In the genomic region with DNA sequence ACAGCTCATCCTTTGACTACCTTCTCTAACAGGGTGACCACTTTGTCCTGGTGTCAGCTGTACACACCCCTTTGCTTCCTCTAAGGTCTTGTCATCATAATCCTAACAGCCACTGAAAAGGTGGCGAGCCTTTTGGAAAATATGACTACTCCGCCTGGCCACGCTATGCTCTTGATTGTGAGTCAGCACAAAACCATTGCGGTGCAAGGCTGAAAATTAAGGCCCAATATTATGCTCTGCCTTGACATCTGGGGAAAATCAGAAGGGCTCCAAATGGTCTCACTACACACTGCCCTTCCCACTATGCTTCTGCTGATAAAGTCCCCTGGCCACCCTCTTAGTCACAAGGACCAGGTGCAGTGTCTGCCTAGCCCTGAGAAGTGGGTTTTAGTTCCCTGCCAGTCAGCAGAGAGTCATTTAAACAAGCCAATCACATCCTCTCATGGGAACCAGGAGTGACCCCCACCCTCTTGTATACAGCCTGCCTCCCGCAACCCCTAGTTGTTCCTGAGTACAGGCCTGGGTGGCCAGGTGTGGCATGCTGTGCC, we compare ENCODE assay signal across 11 cellular contexts. TPM values are rescaled to one million over a fixed set of nuclear protein-coding genes. Genes with fewer than 3 reads are reported as not detected.
DNase-seq lines count a peak whose midpoint lies in the region; ATAC-seq and TF ChIP-seq lines count a peak whose summit lies in the region.
"Had no signal": no experiment of that assay in that cellular context is flagged by ENCODE, and none has a peak within 500 bp of the region (broad histone marks: within the 10 kb centered on the region; RNA-seq: fewer than 3 reads in every experiment).

No MANE protein-coding gene starts in this region.

- no peak overlapping the region for H3K4me3 Mint-ChIP-seq in endodermal cell
- H3K4me3 Mint-ChIP-seq in stimulated activated naive B cell treated with anti-CD40 and anti-IgM and Interleukin-4, amounts not matched to agents 10 μg/mL and 1 μg/mL and 100 μg/mL, for 72 hours = no peak overlapping the region
- H3K4me3 Mint-ChIP-seq: mesothelial cell of epicardium, T-cell had no signal

- WGBS in endodermal cell (ENCODE audit: insufficient coverage in 1 of 2, insufficient read length in 1 of 2), 2 experiments = 77 to 90% methylated on average over 3 to 5 of the region's 5 CpGs

- peaks cover 63% of the 10 kb centered on the region for H3K36me3 Mint-ChIP-seq in endodermal cell (ENCODE audit: low read depth)
- H3K36me3 Mint-ChIP-seq in stimulated activated naive B cell treated with anti-CD40 and anti-IgM and Interleukin-4, amounts not matched to agents 10 μg/mL and 1 μg/mL and 100 μg/mL, for 72 hours = no peaks in the 10 kb centered on the region
- H3K36me3 Mint-ChIP-seq: T-cell had no signal

- intact Hi-C loops in cardiac septum (cut with DNase I) = no loop called here

- no peak for TF ChIP-seq CTCF in cardiac muscle cell (IDR thresholded peaks at IDR 0.05; ENCODE audit: low read depth, low read length)
- no peak for TF ChIP-seq CTCF in endodermal cell (conservative IDR thresholded peaks at IDR 0.05)

- H3K27ac ChIP-seq in cardiac muscle cell (peak overlapping the region; percentile 50), endodermal cell (ENCODE audit: low read depth, low read length) (no peak overlapping the region)

- no peaks in the 10 kb centered on the region for H3K27me3 Mint-ChIP-seq in endodermal cell (ENCODE audit: insufficient read depth)
- H3K27me3 Mint-ChIP-seq in stimulated activated naive B cell treated with anti-CD40 and anti-IgM and Interleukin-4, amounts not matched to agents 10 μg/mL and 1 μg/mL and 100 μg/mL, for 72 hours = no peaks in the 10 kb centered on the region

- H3K4me3 ChIP-seq in cardiac muscle cell = no peak overlapping the region
- no peak overlapping the region for H3K4me3 ChIP-seq in endodermal cell (ENCODE audit: low read length)

- H3K27me3 ChIP-seq in cardiac muscle cell (no peaks in the 10 kb centered on the region), endodermal cell (ENCODE audit: control insufficient read depth, insufficient read depth, low read length, poor library complexity, severe bottlenecking) (no peaks in the 10 kb centered on the region)

- H3K27ac Mint-ChIP-seq in endodermal cell = peak overlapping the region; percentile 56
- no peak overlapping the region for H3K27ac Mint-ChIP-seq in stimulated activated naive B cell treated with anti-CD40 and anti-IgM and Interleukin-4, amounts not matched to agents 10 μg/mL and 1 μg/mL and 100 μg/mL, for 72 hours
- H3K27ac Mint-ChIP-seq: mesothelial cell of epicardium, T-cell had no signal

- no peaks in the 10 kb centered on the region for H3K4me1 ChIP-seq in cardiac muscle cell (ENCODE audit: low read depth)
- peaks cover 3% of the 10 kb centered on the region for H3K4me1 ChIP-seq in endodermal cell (ENCODE audit: control insufficient read depth, insufficient read depth, low read length)

- no peaks in the 10 kb centered on the region for H3K36me3 ChIP-seq in cardiac muscle cell
- peaks cover 50% of the 10 kb centered on the region for H3K36me3 ChIP-seq in endodermal cell (ENCODE audit: control insufficient read depth, insufficient read depth, low read length)

- DNase-seq in cardiac muscle cell (ENCODE audit: low read depth in 1 of 2, low spot score in 1 of 2) (peak in 1 of 2 donors; percentile 76), cardiac septum (ENCODE audit: low spot score) (no peak), LHCN-M2 (ENCODE audit: low read depth) (peak; percentile 12), endodermal cell (peak; percentile 52), cortex of kidney (lab: John Stamatoyannopoulos, UW) (no peak), NCI-H187 (lab: John Stamatoyannopoulos, UW) (no peak)
- peak; percentile 3 for DNase-seq in stimulated activated naive B cell treated with anti-CD40 and anti-IgM and Interleukin-4, amounts not matched to agents 10 μg/mL and 1 μg/mL and 100 μg/mL, for 72 hours
- DNase-seq: Karpas-422, T-cell had no signal

- H3K9me3 ChIP-seq in cardiac muscle cell (ENCODE audit: low read depth) (no peaks in the 10 kb centered on the region), endodermal cell (ENCODE audit: control insufficient read depth, low read length) (no peaks in the 10 kb centered on the region)

- H3K9me3 Mint-ChIP-seq in endodermal cell = no peaks in the 10 kb centered on the region
- no peaks in the 10 kb centered on the region for H3K9me3 Mint-ChIP-seq in stimulated activated naive B cell treated with anti-CD40 and anti-IgM and Interleukin-4, amounts not matched to agents 10 μg/mL and 1 μg/mL and 100 μg/mL, for 72 hours
- H3K9me3 Mint-ChIP-seq: mesothelial cell of epicardium, T-cell had no signal

- no peak overlapping the region for H3K9ac ChIP-seq in endodermal cell (ENCODE audit: extremely low read depth, low read length, poor library complexity, severe bottlenecking)

- H3K4me1 Mint-ChIP-seq in endodermal cell = peaks cover 19% of the 10 kb centered on the region
- peaks cover 2 to 7% of the 10 kb centered on the region in 2 donors for H3K4me1 Mint-ChIP-seq in stimulated activated naive B cell treated with anti-CD40 and anti-IgM and Interleukin-4, amounts not matched to agents 10 μg/mL and 1 μg/mL and 100 μg/mL, for 72 hours
- H3K4me1 Mint-ChIP-seq: T-cell had no signal

- ATAC-seq in stimulated activated naive B cell treated with anti-CD40 and anti-IgM and Interleukin-4, amounts not matched to agents 10 μg/mL and 1 μg/mL and 100 μg/mL, for 72 hours (replicated peaks) = peak; percentile 34 to 68
- no peak for ATAC-seq in HG02759 (IDR thresholded peaks at IDR 0.05; ENCODE audit: unreplicated experiment)
- ATAC-seq: T-cell had no signal

RNA-seq across cellular contexts. Expression of a gene that starts 34.3 kb away (rescaled TPM):
- total RNA-seq in cardiac muscle cell (12.4 and 19.4 TPM in 2 replicates), cardiac septum (19.9 TPM), LHCN-M2 (2014; rRNA removed) (0.51 and 0.92 TPM in 2 replicates), endodermal cell (100 to 1,000 TPM in 1 of 2 donors, 10 to 100 TPM in 1; 95.3 to 124 TPM)
- 10.7 and 13.2 TPM in 2 replicates for polyA plus RNA-seq in cardiac muscle cell
- polyA plus RNA-seq in LHCN-M2 (2012) = 0.43 TPM
- 14.3 TPM for polyA plus RNA-seq in endodermal cell (2013, experiment 1 of 2)
- 16.1 TPM for polyA plus RNA-seq in endodermal cell (2013, experiment 2 of 2)

RNA-seq across cellular contexts. Expression of a gene that starts 34.7 kb away (rescaled TPM):
- total RNA-seq in cardiac muscle cell (50.6 and 52.5 TPM in 2 replicates), cardiac septum (77.4 TPM), LHCN-M2 (2014; rRNA removed) (26.2 and 33.2 TPM in 2 replicates), endodermal cell (100 to 1,000 TPM; 146 to 201 TPM)
- 56.9 and 62.9 TPM in 2 replicates for polyA plus RNA-seq in cardiac muscle cell
- 15.5 TPM for polyA plus RNA-seq in LHCN-M2 (2012)
- polyA plus RNA-seq in endodermal cell (2013, experiment 1 of 2) = 95.3 TPM
- polyA plus RNA-seq in endodermal cell (2013, experiment 2 of 2) = 95.6 TPM

Comparison
In these comparisons a context has a peak if more than half of its experiments do, and no peak if none do; other contexts are left out.
1. DNase-seq: peak in LHCN-M2 (single experiment), endodermal cell (single experiment) and stimulated activated naive B cell treated with anti-CD40 and anti-IgM and Interleukin-4, amounts not matched to agents 10 μg/mL and 1 μg/mL and 100 μg/mL, for 72 hours (single experiment); none in cardiac septum (single experiment), cortex of kidney (single experiment) and NCI-H187 (0 of 2).